ENCODE assay signal across 13 cellular contexts in the genomic region with DNA sequence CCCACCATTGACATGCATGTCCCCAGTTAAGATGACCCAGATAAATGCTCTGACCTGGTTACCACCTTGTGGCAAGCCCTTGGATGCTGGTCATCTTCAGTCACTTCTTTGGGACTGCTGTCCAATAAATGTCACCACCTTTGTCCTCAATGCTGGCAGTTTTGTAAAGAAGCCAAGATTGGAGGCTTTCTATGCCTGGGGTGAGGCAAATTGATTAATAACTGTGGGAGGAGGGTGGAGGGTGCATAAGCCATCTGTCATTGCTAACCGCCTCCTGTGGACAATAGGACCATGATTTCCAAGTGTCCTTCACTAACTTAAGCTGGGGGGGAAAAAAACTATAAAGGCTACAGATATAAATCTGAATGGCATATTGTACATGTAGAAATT. TPM values are rescaled to one million over a fixed set of nuclear protein-coding genes. Genes with fewer than 3 reads are reported as not detected.
A peak's percentile ranks its signal among the peaks of the same experiment; 100 is the strongest.
DNase-seq lines count a peak whose midpoint lies in the region; ATAC-seq and TF ChIP-seq lines count a peak whose summit lies in the region.
"Had no signal": no experiment of that assay in that cellular context is flagged by ENCODE, and none has a peak within 500 bp of the region (broad histone marks: within the 10 kb centered on the region; RNA-seq: fewer than 3 reads in every experiment).

No MANE protein-coding gene starts in this region.

- ATAC-seq in GM18868 (IDR thresholded peaks at IDR 0.05; ENCODE audit: unreplicated experiment): no peak

- no peaks in the 10 kb centered on the region for H3K27me3 Mint-ChIP-seq in CD4-positive, alpha-beta memory T cell
- H3K27me3 Mint-ChIP-seq in IgD-negative memory B cell (no peaks in the 10 kb centered on the region), neural progenitor cell (ENCODE audit: insufficient read depth, low read depth) (peaks cover 8% of the 10 kb centered on the region)

- no peaks in the 10 kb centered on the region for H3K4me1 ChIP-seq in CD4-positive, alpha-beta memory T cell (ENCODE audit: insufficient read depth, low read length)
- peaks cover 5% of the 10 kb centered on the region for H3K4me1 ChIP-seq in neural progenitor cell

- CTCF ChIA-PET in CD4-positive, alpha-beta memory T cell (lab: Charles Lee; ENCODE audit: partially characterized antibody): interaction anchor here (0.8 to 1.8 kb wide), 4 partner anchors 11 to 170 kb away, joined by 3 to 5 read pairs (median 4); no protein-coding TSS in a partner anchor

- no peak overlapping the region for H3K27ac ChIP-seq in CD4-positive, alpha-beta memory T cell (ENCODE audit: low read depth, low read length)
- peak overlapping the region; percentile 84 for H3K27ac ChIP-seq in caudate nucleus (ENCODE audit: low read depth, low read length)
- no peak overlapping the region for H3K27ac ChIP-seq in neural progenitor cell

- H3K36me3 Mint-ChIP-seq in CD4-positive, alpha-beta memory T cell: peaks cover 55 to 80% of the 10 kb centered on the region in 2 donors
- H3K36me3 Mint-ChIP-seq in IgD-negative memory B cell: peaks cover 3% of the 10 kb centered on the region
- H3K36me3 Mint-ChIP-seq in neural progenitor cell: peaks cover 19% of the 10 kb centered on the region

- H3K4me3 ChIP-seq in CD4-positive, alpha-beta memory T cell (ENCODE audit: low read length in 2 of 2): no peak overlapping the region
- no peak overlapping the region for H3K4me3 ChIP-seq in neural progenitor cell

- no peaks in the 10 kb centered on the region for H3K9me3 Mint-ChIP-seq in CD4-positive, alpha-beta memory T cell
- H3K9me3 Mint-ChIP-seq in IgD-negative memory B cell: no peaks in the 10 kb centered on the region
- H3K9me3 Mint-ChIP-seq in neural progenitor cell: no peaks in the 10 kb centered on the region

- no peaks in the 10 kb centered on the region for H3K79me2 ChIP-seq in neural progenitor cell (ENCODE audit: low read depth)

- DNase-seq in CD4-positive, alpha-beta memory T cell: no peak
- DNase-seq in caudate nucleus (lab: John Stamatoyannopoulos, UW) (no peak), neural progenitor cell (ENCODE audit: low spot score) (no peak), T-helper 2 cell (no peak)
- no peak for DNase-seq in activated naive CD4-positive, alpha-beta T cell treated with anti-CD3 and anti-CD28 coated beads, Interleukin-2, amount 50 U/mL, for 16 hours
- DNase-seq: activated T-cell treated with anti-CD3 and anti-CD28 coated beads, Interleukin-2, amount 50 U/mL, for 1 hour; COR-L47; effector CD8-positive, alpha-beta T cell; islet precursor cell; NCI-H1092; NCI-H748 treated with DMSO at 0.1 percent for 48 hours had no signal

- no peaks in the 10 kb centered on the region for H3K9me3 ChIP-seq in CD4-positive, alpha-beta memory T cell (ENCODE audit: control insufficient read depth in 1 of 2, low read length in 2 of 2)
- H3K9me3 ChIP-seq in neural progenitor cell (ENCODE audit: low read depth): no peaks in the 10 kb centered on the region

- H4K20me1 ChIP-seq in neural progenitor cell (ENCODE audit: low read depth): no peaks in the 10 kb centered on the region

- POLR2A ChIA-PET in CD4-positive, alpha-beta memory T cell (lab: Charles Lee; ENCODE audit: partially characterized antibody): interaction anchor here (0.6 to 1.1 kb wide), 3 partner anchors 12 to 217 kb away, joined by 3 to 5 read pairs (median 4); no protein-coding TSS in a partner anchor

- TF ChIP-seq CTCF in neural progenitor cell (IDR thresholded peaks at IDR 0.05): no peak

- no peaks in the 10 kb centered on the region for H3K27me3 ChIP-seq in CD4-positive, alpha-beta memory T cell (ENCODE audit: insufficient read depth, low read length)
- no peaks in the 10 kb centered on the region for H3K27me3 ChIP-seq in neural progenitor cell

- peak overlapping the region; percentile 10 for H3K4me2 ChIP-seq in neural progenitor cell

- H3F3A ChIP-seq in neural progenitor cell (ENCODE audit: low read depth): peaks cover 6% of the 10 kb centered on the region

- intact Hi-C loops in CD4-positive, alpha-beta memory T cell (cut with micrococcal nuclease): no loop called here

- peak overlapping the region in 4 of 7 donors; percentile 9 to 62 (median 56) for H3K27ac Mint-ChIP-seq in CD4-positive, alpha-beta memory T cell
- peak overlapping the region in 2 of 3 donors; percentile 8 to 81 for H3K27ac Mint-ChIP-seq in IgD-negative memory B cell
- no peak overlapping the region for H3K27ac Mint-ChIP-seq in neural progenitor cell

- peaks cover 70% of the 10 kb centered on the region for H3K36me3 ChIP-seq in CD4-positive, alpha-beta memory T cell (ENCODE audit: insufficient read depth, low read length)
- H3K36me3 ChIP-seq in neural progenitor cell: no peaks in the 10 kb centered on the region

- no peak overlapping the region for H3K4me3 Mint-ChIP-seq in CD4-positive, alpha-beta memory T cell
- H3K4me3 Mint-ChIP-seq in IgD-negative memory B cell (no peak overlapping the region), neural progenitor cell (no peak overlapping the region)

- peaks cover 0 to 3% (median 0%) of the 10 kb centered on the region in 4 donors for H3K4me1 Mint-ChIP-seq in CD4-positive, alpha-beta memory T cell
- peaks cover 2 to 8% (median 7%) of the 10 kb centered on the region in 3 donors for H3K4me1 Mint-ChIP-seq in IgD-negative memory B cell
- H3K4me1 Mint-ChIP-seq in neural progenitor cell: peaks cover 8% of the 10 kb centered on the region

- no peak overlapping the region for H3K9ac ChIP-seq in neural progenitor cell

- H2AFZ ChIP-seq in neural progenitor cell (replicated peaks): no peak overlapping the region

RNA-seq across cellular contexts. Expression of a gene that starts 24.4 kb away (rescaled TPM):
- 10 to 100 TPM; 99.5 to 99.7 TPM for total RNA-seq in CD4-positive, alpha-beta memory T cell
- 10 to 100 TPM; 66.6 to 67.0 TPM for polyA plus RNA-seq in CD4-positive, alpha-beta memory T cell
- 156 TPM for polyA plus RNA-seq in IgD-negative memory B cell
- total RNA-seq in neural progenitor cell (ENCODE audit: low replicate concordance): 35.4 and 47.5 TPM in 2 replicates

RNA-seq across cellular contexts. Expression of a gene that starts 24.7 kb away (rescaled TPM):
- 10 to 100 TPM; 26.4 to 33.5 TPM for total RNA-seq in CD4-positive, alpha-beta memory T cell
- polyA plus RNA-seq in CD4-positive, alpha-beta memory T cell: 10 to 100 TPM; 16.4 to 17.5 TPM
- 14.1 TPM for polyA plus RNA-seq in IgD-negative memory B cell
- total RNA-seq in neural progenitor cell (ENCODE audit: low replicate concordance): 39.8 and 48.8 TPM in 2 replicates

RNA-seq across cellular contexts. Expression of a gene that starts 27.5 kb away (rescaled TPM):
- 100 to 1,000 TPM; 133 to 149 TPM for total RNA-seq in CD4-positive, alpha-beta memory T cell
- 100 to 1,000 TPM in 1 of 2 donors, 10 to 100 TPM in 1; 83.1 to 104 TPM for polyA plus RNA-seq in CD4-positive, alpha-beta memory T cell
- 93.4 TPM for polyA plus RNA-seq in IgD-negative memory B cell
- total RNA-seq in neural progenitor cell (ENCODE audit: low replicate concordance): 23.9 and 28.5 TPM in 2 replicates
